ENCODE assay signal across 28 cellular contexts in genomic region chr12:75551477-75551876, GRCh38.
"Had no signal": no experiment of that assay in that cellular context is flagged by ENCODE, and none has a peak within 500 bp of the region (broad histone marks: within the 10 kb centered on the region; RNA-seq: fewer than 3 reads in every experiment).

No MANE protein-coding gene starts in this region.

- H3K9me3 ChIP-seq: gastroesophageal sphincter, heart left ventricle, left lung, ovary, psoas muscle, stomach, thyroid gland had no signal

- DNase-seq: effector CD8-positive, alpha-beta T cell; endodermal cell; foreskin keratinocyte; heart left ventricle; hippocampal formation; left cardiac atrium; left lung; mesenchymal stem cell; midbrain; natural killer cell; occipital lobe; ovary; posterior cingulate gyrus; psoas muscle; right cardiac atrium; stimulated activated CD4-positive, alpha-beta T cell treated with anti-CD3 and anti-CD28 coated beads, Interleukin-15, amount 100 ng/mL, for 24 hours; stimulated activated CD4-positive, alpha-beta T cell treated with anti-CD3 and anti-CD28 coated beads, Interleukin-4, amount 100 ng/mL, for 1 hour; stimulated activated CD8-positive, alpha-beta memory T cell treated with anti-CD3 and anti-CD28 coated beads, Interleukin-4, amount 100 ng/mL, for 48 hours; stimulated activated naive CD4-positive, alpha-beta T cell treated with Interleukin-2 at 50 U/mL for 16 hours; stomach; thyroid gland; trophoblast cell had no signal

- FAIRE-seq: colon, islet of Langerhans had no signal

- H3K4me1 Mint-ChIP-seq: natural killer cell had no signal

- H3K36me3 Mint-ChIP-seq: natural killer cell had no signal

- H3K4me3 Mint-ChIP-seq: endodermal cell, natural killer cell had no signal

- ATAC-seq: esophagus mucosa, foreskin keratinocyte, gastroesophageal sphincter, left lung, natural killer cell, psoas muscle had no signal

- H3K27me3 ChIP-seq: foreskin keratinocyte, gastroesophageal sphincter, heart left ventricle, left lung, ovary, stomach, thyroid gland had no signal

- H3K27ac Mint-ChIP-seq: endodermal cell, natural killer cell had no signal

- H3K4me3 ChIP-seq: gastroesophageal sphincter, heart left ventricle, left lung, ovary, psoas muscle, skin epidermis, stomach, thyroid gland had no signal

- H3K27ac ChIP-seq: epithelial cell of prostate, foreskin keratinocyte, left lung, ovary, psoas muscle, skin epidermis, thyroid gland had no signal

- H3K36me3 ChIP-seq: gastroesophageal sphincter, heart left ventricle, left lung, ovary, stomach, thyroid gland had no signal

- H3K9me3 Mint-ChIP-seq: endodermal cell, natural killer cell had no signal
